Comparison of ENCODE assay signal across 12 cellular contexts in genomic region chr17:20998571-20999043, GRCh38. TPM values are rescaled to one million over a fixed set of nuclear protein-coding genes. Genes with fewer than 3 reads are reported as not detected.
A peak's percentile ranks its signal among the peaks of the same experiment; 100 is the strongest.
DNase-seq lines count a peak whose midpoint lies in the region; ATAC-seq lines count a peak whose summit lies in the region.
"Had no signal": no experiment of that assay in that cellular context is flagged by ENCODE, and none has a peak within 500 bp of the region (broad histone marks: within the 10 kb centered on the region; RNA-seq: fewer than 3 reads in every experiment).

No MANE protein-coding gene starts in this region.

- H3K27me3 Mint-ChIP-seq in activated naive CD4-positive, alpha-beta T cell treated with anti-CD3 and anti-CD28 coated beads for 36 hours (ENCODE audit: low read depth), result no peaks in the 10 kb centered on the region
- no peaks in the 10 kb centered on the region for H3K27me3 Mint-ChIP-seq in activated T-helper 1 cell treated with anti-CD3 and anti-CD28 coated beads, Interleukin-12 subunit alpha, Interleukin-12 subunit beta, Interleukin-2, Interleukin-4 antibody, amounts not matched to agents 30 ng/mL and 10 ng/mL and 1 ng/mL, durations not matched to agents 14 hours and 24 hours and 36 hours (ENCODE audit: insufficient read depth)
- H3K27me3 Mint-ChIP-seq: IgD-negative memory B cell had no signal

- peaks cover 12 to 17% of the 10 kb centered on the region in 2 donors for H3K36me3 ChIP-seq in stomach smooth muscle (ENCODE audit: control insufficient read depth in 2 of 2, insufficient read depth in 2 of 2, low read length in 2 of 2)

- DNase-seq in activated naive CD4-positive, alpha-beta T cell treated with anti-CD3 and anti-CD28 coated beads for 36 hours, result no peak
- DNase-seq in activated naive CD4-positive, alpha-beta T cell treated with Interleukin-2 at 50 U/mL for 16 hours, result no peak
- DNase-seq in activated T-helper 1 cell treated with anti-CD3 and anti-CD28 coated beads, Interleukin-12 subunit alpha, Interleukin-12 subunit beta, Interleukin-2, Interleukin-4 antibody, amounts not matched to agents 30 ng/mL and 10 ng/mL and 1 ng/mL, durations not matched to agents 14 hours and 24 hours and 36 hours (ENCODE audit: low spot score), result no peak
- DNase-seq in right cardiac atrium (no peak), SHP77 (lab: John Stamatoyannopoulos, UW) (no peak), HuH-7.5 (ENCODE audit: low spot score) (no peak)
- DNase-seq: activated T-cell treated with anti-CD3 and anti-CD28 coated beads, Interleukin-2, amount 50 U/mL, for 48 hours; NCI-H345 had no signal

- H3K36me3 Mint-ChIP-seq in activated naive CD4-positive, alpha-beta T cell treated with anti-CD3 and anti-CD28 coated beads for 36 hours (ENCODE audit: low read depth), result peaks cover 18% of the 10 kb centered on the region
- H3K36me3 Mint-ChIP-seq in activated T-helper 1 cell treated with anti-CD3 and anti-CD28 coated beads, Interleukin-12 subunit alpha, Interleukin-12 subunit beta, Interleukin-2, Interleukin-4 antibody, amounts not matched to agents 30 ng/mL and 10 ng/mL and 1 ng/mL, durations not matched to agents 14 hours and 24 hours and 36 hours (ENCODE audit: low read depth), result peaks cover 21% of the 10 kb centered on the region

- no peaks in the 10 kb centered on the region for H3K9me3 Mint-ChIP-seq in activated naive CD4-positive, alpha-beta T cell treated with anti-CD3 and anti-CD28 coated beads for 36 hours
- H3K9me3 Mint-ChIP-seq in activated T-helper 1 cell treated with anti-CD3 and anti-CD28 coated beads, Interleukin-12 subunit alpha, Interleukin-12 subunit beta, Interleukin-2, Interleukin-4 antibody, amounts not matched to agents 30 ng/mL and 10 ng/mL and 1 ng/mL, durations not matched to agents 14 hours and 24 hours and 36 hours, result no peaks in the 10 kb centered on the region
- H3K9me3 Mint-ChIP-seq: IgD-negative memory B cell had no signal

- ATAC-seq in right cardiac atrium (no peak), HG02642 (IDR thresholded peaks at IDR 0.05; ENCODE audit: poor library complexity, unreplicated experiment) (no peak)
- ATAC-seq: left colon had no signal

- H3K9me3 ChIP-seq in right cardiac atrium (ENCODE audit: control insufficient read depth, low read length), result no peaks in the 10 kb centered on the region
- H3K9me3 ChIP-seq in stomach smooth muscle (ENCODE audit: control insufficient read depth in 2 of 2, low read length in 2 of 2), result no peaks in the 10 kb centered on the region

- H3K9ac ChIP-seq in stomach smooth muscle (ENCODE audit: low read length in 2 of 2), result no peak overlapping the region

- H3K27ac ChIP-seq in right cardiac atrium (ENCODE audit: low read length), result peak overlapping the region; percentile 71
- peak overlapping the region; percentile 31 for H3K27ac ChIP-seq in stomach smooth muscle (ENCODE audit: low read length)

- whole genome bisulfite sequencing in right cardiac atrium, result 68% methylated on average over 5 of the region's 5 CpGs

- peak overlapping the region; percentile 14 for H3K27ac Mint-ChIP-seq in activated naive CD4-positive, alpha-beta T cell treated with anti-CD3 and anti-CD28 coated beads for 36 hours
- H3K27ac Mint-ChIP-seq in activated T-helper 1 cell treated with anti-CD3 and anti-CD28 coated beads, Interleukin-12 subunit alpha, Interleukin-12 subunit beta, Interleukin-2, Interleukin-4 antibody, amounts not matched to agents 30 ng/mL and 10 ng/mL and 1 ng/mL, durations not matched to agents 14 hours and 24 hours and 36 hours, result peak overlapping the region; percentile 86

- H3K4me3 Mint-ChIP-seq in activated naive CD4-positive, alpha-beta T cell treated with anti-CD3 and anti-CD28 coated beads for 36 hours, result no peak overlapping the region
- no peak overlapping the region for H3K4me3 Mint-ChIP-seq in activated T-helper 1 cell treated with anti-CD3 and anti-CD28 coated beads, Interleukin-12 subunit alpha, Interleukin-12 subunit beta, Interleukin-2, Interleukin-4 antibody, amounts not matched to agents 30 ng/mL and 10 ng/mL and 1 ng/mL, durations not matched to agents 14 hours and 24 hours and 36 hours
- H3K4me3 Mint-ChIP-seq: IgD-negative memory B cell had no signal

- H3K27me3 ChIP-seq in right cardiac atrium (ENCODE audit: control insufficient read depth, insufficient read depth), result no peaks in the 10 kb centered on the region
- no peaks in the 10 kb centered on the region for H3K27me3 ChIP-seq in stomach smooth muscle (ENCODE audit: control insufficient read depth in 1 of 2, insufficient read depth in 2 of 2, low read length in 2 of 2)

- CTCF ChIA-PET in activated naive CD4-positive, alpha-beta T cell treated with anti-CD3 and anti-CD28 coated beads for 36 hours (lab: Charles Lee), result interaction anchor here (0.7 to 1.1 kb wide), 4 partner anchors 12 to 253 kb away, joined by 3 to 5 read pairs (median 4); partner anchors contain the start of gene USP22

- intact Hi-C loops in activated naive CD4-positive, alpha-beta T cell treated with anti-CD3 and anti-CD28 coated beads for 36 hours (cut with micrococcal nuclease), result no loop called here
- intact Hi-C loops in activated T-helper 1 cell treated with anti-CD3 and anti-CD28 coated beads, Interleukin-12 subunit alpha, Interleukin-12 subunit beta, Interleukin-2, Interleukin-4 antibody, amounts not matched to agents 30 ng/mL and 10 ng/mL and 1 ng/mL, durations not matched to agents 14 hours and 24 hours and 36 hours (cut with micrococcal nuclease), result no loop called here
- intact Hi-C loops in right cardiac atrium (cut with DNase I), result loop anchor here in 1 of 4 donors (10.0 kb wide), 1 partner anchor 84 kb away; no protein-coding TSS in a partner anchor

- peaks cover 39% of the 10 kb centered on the region for H3K4me1 Mint-ChIP-seq in activated naive CD4-positive, alpha-beta T cell treated with anti-CD3 and anti-CD28 coated beads for 36 hours (ENCODE audit: low read depth)
- peaks cover 23% of the 10 kb centered on the region for H3K4me1 Mint-ChIP-seq in activated T-helper 1 cell treated with anti-CD3 and anti-CD28 coated beads, Interleukin-12 subunit alpha, Interleukin-12 subunit beta, Interleukin-2, Interleukin-4 antibody, amounts not matched to agents 30 ng/mL and 10 ng/mL and 1 ng/mL, durations not matched to agents 14 hours and 24 hours and 36 hours (ENCODE audit: low read depth)

- peaks cover 6% of the 10 kb centered on the region for H3K4me1 ChIP-seq in right cardiac atrium (ENCODE audit: control insufficient read depth, insufficient read depth, low read length)
- peaks cover 44% of the 10 kb centered on the region for H3K4me1 ChIP-seq in stomach smooth muscle (ENCODE audit: control insufficient read depth, insufficient read depth, low read length)

- H3K4me3 ChIP-seq in right cardiac atrium (ENCODE audit: low read length) (no peak overlapping the region), stomach smooth muscle (ENCODE audit: low read length in 2 of 2) (no peak overlapping the region)

RNA-seq across cellular contexts. Expression of gene USP22, which starts 44.2 kb away (rescaled TPM):
- 100 to 1,000 TPM; 140 to 144 TPM for total RNA-seq in activated naive CD4-positive, alpha-beta T cell treated with anti-CD3 and anti-CD28 coated beads for 36 hours
- 147 and 152 TPM in 2 replicates for total RNA-seq in activated T-helper 1 cell treated with anti-CD3 and anti-CD28 coated beads, Interleukin-12 subunit alpha, Interleukin-12 subunit beta, Interleukin-2, Interleukin-4 antibody, amounts not matched to agents 30 ng/mL and 10 ng/mL and 1 ng/mL, durations not matched to agents 14 hours and 24 hours and 36 hours
- total RNA-seq in right cardiac atrium, result 100 to 1,000 TPM; 155 to 175 (median 168) TPM
- polyA plus RNA-seq in right cardiac atrium, result 52.2 TPM
